10 cellular contexts compared by ENCODE assay signal in genomic region chr6:44298055-44298803, GRCh38. TPM values are rescaled to one million over a fixed set of nuclear protein-coding genes. Genes with fewer than 3 reads are reported as not detected.
A peak's percentile ranks its signal among the peaks of the same experiment; 100 is the strongest.
DNase-seq lines count a peak whose midpoint lies in the region; ATAC-seq and TF ChIP-seq lines count a peak whose summit lies in the region.
"Had no signal": no experiment of that assay in that cellular context is flagged by ENCODE, and none has a peak within 500 bp of the region (broad histone marks: within the 10 kb centered on the region; RNA-seq: fewer than 3 reads in every experiment).

No MANE protein-coding gene starts in this region.

- intact Hi-C loops in breast epithelium (cut with DNase I; ENCODE audit: low total_unique reads): no loop called here

- H3K27ac ChIP-seq in breast epithelium: no peak overlapping the region
- H3K27ac ChIP-seq: adrenal gland had no signal

- peak overlapping the region in 2 of 3 donors; percentile 57 to 75 for H3K4me3 ChIP-seq in breast epithelium

- H3K9me3 ChIP-seq in breast epithelium: no peaks in the 10 kb centered on the region
- H3K9me3 ChIP-seq: adrenal gland had no signal

- H3K27me3 Mint-ChIP-seq in stimulated activated naive CD8-positive, alpha-beta T cell treated with anti-CD3 and anti-CD28 coated beads, Interleukin-15, Interleukin-2, amounts not matched to agents 100 ng/mL and 50 ng/mL, for 24 hours: peaks cover 40% of the 10 kb centered on the region
- H3K27me3 Mint-ChIP-seq in memory B cell: peaks cover 18% of the 10 kb centered on the region

- H3K9me3 Mint-ChIP-seq in stimulated activated naive CD8-positive, alpha-beta T cell treated with anti-CD3 and anti-CD28 coated beads, Interleukin-15, Interleukin-2, amounts not matched to agents 100 ng/mL and 50 ng/mL, for 24 hours: no peaks in the 10 kb centered on the region
- no peaks in the 10 kb centered on the region for H3K9me3 Mint-ChIP-seq in memory B cell

- TF ChIP-seq CTCF in breast epithelium (IDR thresholded peaks at IDR 0.05): no peak

- no peak for DNase-seq in stimulated activated naive CD8-positive, alpha-beta T cell treated with anti-CD3 and anti-CD28 coated beads, Interleukin-15, Interleukin-2, amounts not matched to agents 100 U/mL and 50 U/mL, for 24 hours
- no peak for DNase-seq in breast epithelium (ENCODE audit: low spot score in 2 of 2)
- no peak for DNase-seq in memory B cell (ENCODE audit: low spot score in 2 of 2)
- no peak for DNase-seq in mesenteric fat pad (ENCODE audit: low spot score)
- no peak for DNase-seq in stimulated activated CD4-positive, alpha-beta T cell treated with anti-CD3 and anti-CD28 coated beads, Interleukin-2, amount 100 ng/mL, for 24 hours
- DNase-seq: kidney glomerular epithelial cell had no signal

- H3K36me3 ChIP-seq in breast epithelium: no peaks in the 10 kb centered on the region

- H3K4me1 Mint-ChIP-seq in stimulated activated naive CD8-positive, alpha-beta T cell treated with anti-CD3 and anti-CD28 coated beads, Interleukin-15, Interleukin-2, amounts not matched to agents 100 ng/mL and 50 ng/mL, for 24 hours (ENCODE audit: low read depth): peaks cover 3% of the 10 kb centered on the region
- H3K4me1 Mint-ChIP-seq in memory B cell: peaks cover 3% of the 10 kb centered on the region

- TF ChIP-seq POLR2A in breast epithelium (IDR thresholded peaks at IDR 0.05) (no peak), GM18505 (IDR thresholded peaks at IDR 0.05; ENCODE audit: borderline replicate concordance, extremely low read depth, insufficient read depth, insufficient read length) (no peak)

- peaks cover 0 to 29% of the 10 kb centered on the region in 2 donors for H3K27me3 ChIP-seq in breast epithelium

- ATAC-seq in stimulated activated naive CD8-positive, alpha-beta T cell treated with anti-CD3 and anti-CD28 coated beads, Interleukin-15, Interleukin-2, amounts not matched to agents 100 U/mL and 50 U/mL, for 24 hours: no peak
- no peak for ATAC-seq in memory B cell (ENCODE audit: low read depth)
- ATAC-seq in GM18505 (IDR thresholded peaks at IDR 0.05; ENCODE audit: unreplicated experiment): no peak
- ATAC-seq in HG02852 (IDR thresholded peaks at IDR 0.05; ENCODE audit: unreplicated experiment): no peak

- peaks cover 12% of the 10 kb centered on the region for H3K36me3 Mint-ChIP-seq in stimulated activated naive CD8-positive, alpha-beta T cell treated with anti-CD3 and anti-CD28 coated beads, Interleukin-15, Interleukin-2, amounts not matched to agents 100 ng/mL and 50 ng/mL, for 24 hours (ENCODE audit: low read depth)
- H3K36me3 Mint-ChIP-seq in memory B cell: peaks cover 15% of the 10 kb centered on the region

- no peak overlapping the region for H3K27ac Mint-ChIP-seq in stimulated activated naive CD8-positive, alpha-beta T cell treated with anti-CD3 and anti-CD28 coated beads, Interleukin-15, Interleukin-2, amounts not matched to agents 100 ng/mL and 50 ng/mL, for 24 hours
- H3K27ac Mint-ChIP-seq in memory B cell: no peak overlapping the region

- H3K4me1 ChIP-seq in breast epithelium: peaks cover 0 to 5% of the 10 kb centered on the region in 2 donors

- H3K4me3 Mint-ChIP-seq in stimulated activated naive CD8-positive, alpha-beta T cell treated with anti-CD3 and anti-CD28 coated beads, Interleukin-15, Interleukin-2, amounts not matched to agents 100 ng/mL and 50 ng/mL, for 24 hours: peak overlapping the region; percentile 53
- peak overlapping the region; percentile 52 for H3K4me3 Mint-ChIP-seq in memory B cell

RNA-seq across cellular contexts. Expression of gene AARS2, which starts 14.9 kb away (rescaled TPM):
- total RNA-seq in breast epithelium (10 to 100 TPM in 2 of 3 donors, 1 to 10 TPM in 1; 6.9 to 16.5 (median 12.8) TPM), mesenteric fat pad (8.1 TPM)

RNA-seq across cellular contexts. Expression of gene TMEM151B, which starts 28.0 kb away (rescaled TPM):
- total RNA-seq in breast epithelium: under 1 TPM in 1 of 3 donors, not detected in 2; 0.15 TPM
- total RNA-seq in mesenteric fat pad: not detected

RNA-seq across cellular contexts. Expression of gene NFKBIE, which starts 32.9 kb away (rescaled TPM):
- total RNA-seq in breast epithelium (10 to 100 TPM in 2 of 3 donors, 1 to 10 TPM in 1; 4.0 to 25.9 (median 14.4) TPM), mesenteric fat pad (6.6 TPM)

RNA-seq across cellular contexts. Expression of gene SLC35B2, which starts 40.9 kb away (rescaled TPM):
- total RNA-seq in breast epithelium (10 to 100 TPM; 32.8 to 50.5 (median 38.1) TPM), mesenteric fat pad (27.4 TPM)

RNA-seq across cellular contexts. Expression of gene SPATS1, which starts 44.2 kb away (rescaled TPM):
- total RNA-seq in breast epithelium (not detected), mesenteric fat pad (not detected)
- total RNA-seq: adrenal gland had no signal
